1 cellular context compared by ENCODE assay signal in genomic region chr1:43358121-43358745, GRCh38.
A peak's percentile ranks its signal among the peaks of the same experiment; 100 is the strongest.
TF ChIP-seq lines count a peak whose summit lies in the region.

No MANE protein-coding gene starts in this region.

TF ChIP-seq in SK-N-SH, 30 proteins besides CTCF, POLR2A, EP300 and RAD21 (continued from another document):
- TF ChIP-seq TEAD4 (IDR thresholded peaks at IDR 0.05; ENCODE audit: borderline replicate concordance, insufficient read depth) = no peak
- TF ChIP-seq, protein P1, sequence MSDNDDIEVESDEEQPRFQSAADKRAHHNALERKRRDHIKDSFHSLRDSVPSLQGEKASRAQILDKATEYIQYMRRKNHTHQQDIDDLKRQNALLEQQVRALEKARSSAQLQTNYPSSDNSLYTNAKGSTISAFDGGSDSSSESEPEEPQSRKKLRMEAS (IDR thresholded peaks at IDR 0.05; ENCODE audit: low read depth) = no peak
- TF ChIP-seq, protein P2, sequence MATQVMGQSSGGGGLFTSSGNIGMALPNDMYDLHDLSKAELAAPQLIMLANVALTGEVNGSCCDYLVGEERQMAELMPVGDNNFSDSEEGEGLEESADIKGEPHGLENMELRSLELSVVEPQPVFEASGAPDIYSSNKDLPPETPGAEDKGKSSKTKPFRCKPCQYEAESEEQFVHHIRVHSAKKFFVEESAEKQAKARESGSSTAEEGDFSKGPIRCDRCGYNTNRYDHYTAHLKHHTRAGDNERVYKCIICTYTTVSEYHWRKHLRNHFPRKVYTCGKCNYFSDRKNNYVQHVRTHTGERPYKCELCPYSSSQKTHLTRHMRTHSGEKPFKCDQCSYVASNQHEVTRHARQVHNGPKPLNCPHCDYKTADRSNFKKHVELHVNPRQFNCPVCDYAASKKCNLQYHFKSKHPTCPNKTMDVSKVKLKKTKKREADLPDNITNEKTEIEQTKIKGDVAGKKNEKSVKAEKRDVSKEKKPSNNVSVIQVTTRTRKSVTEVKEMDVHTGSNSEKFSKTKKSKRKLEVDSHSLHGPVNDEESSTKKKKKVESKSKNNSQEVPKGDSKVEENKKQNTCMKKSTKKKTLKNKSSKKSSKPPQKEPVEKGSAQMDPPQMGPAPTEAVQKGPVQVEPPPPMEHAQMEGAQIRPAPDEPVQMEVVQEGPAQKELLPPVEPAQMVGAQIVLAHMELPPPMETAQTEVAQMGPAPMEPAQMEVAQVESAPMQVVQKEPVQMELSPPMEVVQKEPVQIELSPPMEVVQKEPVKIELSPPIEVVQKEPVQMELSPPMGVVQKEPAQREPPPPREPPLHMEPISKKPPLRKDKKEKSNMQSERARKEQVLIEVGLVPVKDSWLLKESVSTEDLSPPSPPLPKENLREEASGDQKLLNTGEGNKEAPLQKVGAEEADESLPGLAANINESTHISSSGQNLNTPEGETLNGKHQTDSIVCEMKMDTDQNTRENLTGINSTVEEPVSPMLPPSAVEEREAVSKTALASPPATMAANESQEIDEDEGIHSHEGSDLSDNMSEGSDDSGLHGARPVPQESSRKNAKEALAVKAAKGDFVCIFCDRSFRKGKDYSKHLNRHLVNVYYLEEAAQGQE (IDR thresholded peaks at IDR 0.05; ENCODE audit: low read depth, low read length) = no peak
- no peak for TF ChIP-seq USF2 (IDR thresholded peaks at IDR 0.05; ENCODE audit: borderline replicate concordance, low read depth, low read length)
- TF ChIP-seq TCF12 (IDR thresholded peaks at IDR 0.05) = no peak
- no peak for TF ChIP-seq FOXM1 (IDR thresholded peaks at IDR 0.05; ENCODE audit: low read depth)
- 0 out of 2 replicates have a peak, but pooled peaks have one; percentile 8 for TF ChIP-seq ELF1 (IDR thresholded peaks at IDR 0.05)
- no peak for TF ChIP-seq RFX5 (IDR thresholded peaks at IDR 0.05; ENCODE audit: low read length)
- TF ChIP-seq GABPA (IDR thresholded peaks at IDR 0.05; ENCODE audit: low read depth) = no peak
- 0 out of 2 replicates have a peak, but pooled peaks have one; percentile 0 for TF ChIP-seq SMC3 (IDR thresholded peaks at IDR 0.05; ENCODE audit: low read depth, low read length)
- no peak for TF ChIP-seq JUND (IDR thresholded peaks at IDR 0.05)
- TF ChIP-seq MXI1 (IDR thresholded peaks at IDR 0.05; ENCODE audit: low read depth, low read length) = no peak
- TF ChIP-seq TAF1 (IDR thresholded peaks at IDR 0.05; ENCODE audit: borderline replicate concordance, low read depth, low read length) = no peak
- no peak for TF ChIP-seq MEF2A (IDR thresholded peaks at IDR 0.05; ENCODE audit: borderline replicate concordance, low read depth)
- TF ChIP-seq RCOR1 (IDR thresholded peaks at IDR 0.05; ENCODE audit: low read length) = no peak
- TF ChIP-seq, protein P3, sequence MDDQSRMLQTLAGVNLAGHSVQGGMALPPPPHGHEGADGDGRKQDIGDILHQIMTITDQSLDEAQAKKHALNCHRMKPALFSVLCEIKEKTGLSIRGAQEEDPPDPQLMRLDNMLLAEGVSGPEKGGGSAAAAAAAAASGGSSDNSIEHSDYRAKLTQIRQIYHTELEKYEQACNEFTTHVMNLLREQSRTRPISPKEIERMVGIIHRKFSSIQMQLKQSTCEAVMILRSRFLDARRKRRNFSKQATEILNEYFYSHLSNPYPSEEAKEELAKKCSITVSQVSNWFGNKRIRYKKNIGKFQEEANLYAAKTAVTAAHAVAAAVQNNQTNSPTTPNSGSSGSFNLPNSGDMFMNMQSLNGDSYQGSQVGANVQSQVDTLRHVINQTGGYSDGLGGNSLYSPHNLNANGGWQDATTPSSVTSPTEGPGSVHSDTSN (IDR thresholded peaks at IDR 0.05) = 0 out of 2 replicates have a peak, but pooled peaks have one; percentile 3
- no peak for TF ChIP-seq EZH2phosphoT487 (IDR thresholded peaks at IDR 0.05; ENCODE audit: borderline replicate concordance, low read depth)
